8 cellular contexts compared by ENCODE assay signal in the genomic region with DNA sequence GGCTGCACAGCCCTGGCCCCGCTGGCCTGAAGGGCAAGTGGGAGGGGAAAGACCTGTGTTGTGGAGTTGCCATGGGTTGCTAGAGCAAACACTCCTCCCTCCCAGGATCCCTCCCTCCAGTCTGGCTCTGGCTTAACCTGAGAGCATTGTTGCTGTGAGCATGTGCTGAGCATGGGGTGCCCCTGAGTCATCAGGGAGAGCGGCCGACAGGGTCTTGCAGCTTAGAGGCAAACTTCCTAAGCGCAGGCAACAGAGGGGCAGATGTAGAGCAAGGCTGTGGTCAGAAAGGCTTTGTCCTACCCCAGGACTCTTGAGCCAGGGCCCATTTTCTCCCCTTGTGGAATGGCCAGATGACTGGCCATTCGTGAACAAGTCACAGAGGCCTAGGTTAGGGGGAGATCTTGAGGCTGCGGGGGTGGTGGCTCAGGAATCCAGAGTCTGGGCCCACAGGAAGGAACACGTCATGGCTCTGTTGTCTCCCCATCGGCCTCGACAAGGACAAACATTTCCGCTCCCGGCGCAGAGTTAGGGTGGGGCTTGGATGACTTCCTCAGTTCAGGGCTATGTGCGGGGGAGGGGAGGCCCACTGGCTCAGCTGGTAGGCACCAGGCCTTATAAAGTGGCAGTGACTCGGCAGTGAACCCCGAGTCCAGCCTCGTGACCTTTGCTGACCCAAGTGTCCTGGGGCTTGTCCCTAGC. TPM values are rescaled to one million over a fixed set of nuclear protein-coding genes. Genes with fewer than 3 reads are reported as not detected.
DNase-seq lines count a peak whose midpoint lies in the region; TF ChIP-seq lines count a peak whose summit lies in the region.

No MANE protein-coding gene starts in this region.

- H3K27ac Mint-ChIP-seq in activated CD4-positive, alpha-beta T cell treated with anti-CD3 and anti-CD28 coated beads, Interleukin-2, amount 10 ng/mL, durations not matched to agents 24 days and 14 days, result peak overlapping the region; percentile 99

- intact Hi-C loops in activated CD4-positive, alpha-beta T cell treated with anti-CD3 and anti-CD28 coated beads, Interleukin-2, amount 10 ng/mL, durations not matched to agents 24 days and 14 days (cut with micrococcal nuclease), result loop anchor here (1.0 to 10.0 kb wide), 4 partner anchors 12 to 995 kb away; a partner anchor contains a TSS
- intact Hi-C loops in colonic mucosa (cut with DNase I), result no loop called here

- TF ChIP-seq CTCF in colonic mucosa (IDR thresholded peaks at IDR 0.05), result no peak

- H3K4me1 ChIP-seq in colonic mucosa, result peaks cover 36% of the 10 kb centered on the region

- H3K9me3 ChIP-seq in colonic mucosa, result no peaks in the 10 kb centered on the region

- peaks cover 79% of the 10 kb centered on the region for H3K36me3 Mint-ChIP-seq in activated CD4-positive, alpha-beta T cell treated with anti-CD3 and anti-CD28 coated beads, Interleukin-2, amount 10 ng/mL, durations not matched to agents 24 days and 14 days (ENCODE audit: low read depth)

- H3K27me3 ChIP-seq in colonic mucosa, result no peaks in the 10 kb centered on the region

- no peak overlapping the region for H3K4me3 ChIP-seq in colonic mucosa

- DNase-seq in COLO668 (lab: John Stamatoyannopoulos, UW; ENCODE audit: unreplicated experiment), result peak; percentile 97
- DNase-seq in H4 (ENCODE audit: low spot score), result peak; percentile 99
- peak; percentile 96 for DNase-seq in NCI-H2029 (lab: John Stamatoyannopoulos, UW)
- DNase-seq in activated CD4-positive, alpha-beta T cell treated with anti-CD3 and anti-CD28 coated beads, Interleukin-2, amount 10 ng/mL, durations not matched to agents 24 days and 14 days, result peak; percentile 96
- peak; percentile 98 for DNase-seq in colonic mucosa
- DNase-seq in kidney glomerular epithelial cell (lab: John Stamatoyannopoulos, UW), result peak; percentile 99
- DNase-seq in stimulated activated CD4-positive, alpha-beta T cell treated with anti-CD3 and anti-CD28 coated beads, Interleukin-15, amount 100 ng/mL, for 48 hours (ENCODE audit: low read depth in 2 of 2), result peak; percentile 87 to 90
- no peak for DNase-seq in NCI-H345 (lab: John Stamatoyannopoulos, UW)

- H3K4me3 Mint-ChIP-seq in activated CD4-positive, alpha-beta T cell treated with anti-CD3 and anti-CD28 coated beads, Interleukin-2, amount 10 ng/mL, durations not matched to agents 24 days and 14 days, result peak overlapping the region; percentile 81

- H3K36me3 ChIP-seq in colonic mucosa, result peaks cover 13% of the 10 kb centered on the region

- H3K4me1 Mint-ChIP-seq in activated CD4-positive, alpha-beta T cell treated with anti-CD3 and anti-CD28 coated beads, Interleukin-2, amount 10 ng/mL, durations not matched to agents 24 days and 14 days, result peaks cover 82% of the 10 kb centered on the region

- H3K27ac ChIP-seq in colonic mucosa, result peak overlapping the region; percentile 94

- no peaks in the 10 kb centered on the region for H3K9me3 Mint-ChIP-seq in activated CD4-positive, alpha-beta T cell treated with anti-CD3 and anti-CD28 coated beads, Interleukin-2, amount 10 ng/mL, durations not matched to agents 24 days and 14 days

- H3K9ac ChIP-seq in colonic mucosa (ENCODE audit: low read depth in 2 of 2, low read length in 2 of 2), result peak overlapping the region; percentile 76 to 84

- peaks cover 2% of the 10 kb centered on the region for H3K27me3 Mint-ChIP-seq in activated CD4-positive, alpha-beta T cell treated with anti-CD3 and anti-CD28 coated beads, Interleukin-2, amount 10 ng/mL, durations not matched to agents 24 days and 14 days

RNA-seq across cellular contexts. Expression of a gene that starts 0.4 kb away (rescaled TPM):
- 0.12 TPM in 1 of 2 replicates, not detected in the other for total RNA-seq in H4 (2014; rRNA removed; shearing (Covaris generic))
- 0.28 TPM in 1 of 2 replicates, not detected in the other for total RNA-seq in activated CD4-positive, alpha-beta T cell treated with anti-CD3 and anti-CD28 coated beads, Interleukin-2, amount 10 ng/mL, durations not matched to agents 24 days and 14 days
- under 1 TPM; 0.35 to 0.56 TPM for total RNA-seq in colonic mucosa

RNA-seq across cellular contexts. Expression of a gene that starts 0.8 kb away (rescaled TPM):
- 2.5 and 2.6 TPM in 2 replicates for total RNA-seq in H4 (2014; rRNA removed; shearing (Covaris generic))
- total RNA-seq in activated CD4-positive, alpha-beta T cell treated with anti-CD3 and anti-CD28 coated beads, Interleukin-2, amount 10 ng/mL, durations not matched to agents 24 days and 14 days, result 22.2 and 22.7 TPM in 2 replicates
- 1 to 10 TPM; 1.6 to 2.5 TPM for total RNA-seq in colonic mucosa

RNA-seq across cellular contexts. Expression of a gene that starts 7.3 kb away (rescaled TPM):
- 1.3 and 4.6 TPM in 2 replicates for total RNA-seq in H4 (2014; rRNA removed; shearing (Covaris generic))
- total RNA-seq in activated CD4-positive, alpha-beta T cell treated with anti-CD3 and anti-CD28 coated beads, Interleukin-2, amount 10 ng/mL, durations not matched to agents 24 days and 14 days, result 190 and 205 TPM in 2 replicates
- total RNA-seq in colonic mucosa, result 1 to 10 TPM; 7.7 to 8.8 TPM

RNA-seq across cellular contexts. Expression of a gene that starts 19.5 kb away (rescaled TPM):
- not detected in 2 replicates for total RNA-seq in H4 (2014; rRNA removed; shearing (Covaris generic))
- total RNA-seq in activated CD4-positive, alpha-beta T cell treated with anti-CD3 and anti-CD28 coated beads, Interleukin-2, amount 10 ng/mL, durations not matched to agents 24 days and 14 days, result 0.77 and 0.83 TPM in 2 replicates
- 10 to 100 TPM; 26.0 to 58.9 TPM for total RNA-seq in colonic mucosa

RNA-seq across cellular contexts. Expression of a gene that starts 32.2 kb away (rescaled TPM):
- total RNA-seq in H4 (2014; rRNA removed; shearing (Covaris generic)), result 4,339 and 5,019 TPM in 2 replicates
- 2,376 and 2,377 TPM in 2 replicates for total RNA-seq in activated CD4-positive, alpha-beta T cell treated with anti-CD3 and anti-CD28 coated beads, Interleukin-2, amount 10 ng/mL, durations not matched to agents 24 days and 14 days
- total RNA-seq in colonic mucosa, result 1,000 to 10,000 TPM; 1,574 to 1,589 TPM

Comparison
In these comparisons a context has a peak if more than half of its experiments do, and no peak if none do; other contexts are left out.
1. RNA of a gene that starts 7.3 kb away (total RNA-seq): 190 to 205 TPM in activated CD4-positive, alpha-beta T cell treated with anti-CD3 and anti-CD28 coated beads, Interleukin-2, amount 10 ng/mL, durations not matched to agents 24 days and 14 days; 7.7 to 8.8 TPM in colonic mucosa and 1.3 to 4.6 TPM in H4; every median in the first group is over 10 times any median in the second.